1 cellular context compared by ENCODE assay signal in genomic region chr3:183268361-183268760, GRCh38.
TF ChIP-seq lines count a peak whose summit lies in the region.

No MANE protein-coding gene starts in this region.

TF ChIP-seq in GM23338, 12 proteins besides CTCF, POLR2A, EP300 and RAD21:
- no peak for TF ChIP-seq ZNF462 (CRISPR knock-in tag; IDR thresholded peaks at IDR 0.05)
- TF ChIP-seq ZNF114 (CRISPR knock-in tag; IDR thresholded peaks at IDR 0.05) = no peak
- TF ChIP-seq EZH2 (IDR thresholded peaks at IDR 0.05; ENCODE audit: low read depth, unreplicated experiment) = no peak
- no peak for TF ChIP-seq CREB1 (CRISPR knock-in tag; IDR thresholded peaks at IDR 0.05; ENCODE audit: low read depth)
- TF ChIP-seq STAT1 (IDR thresholded peaks at IDR 0.05; ENCODE audit: unreplicated experiment) = no peak
- no peak for TF ChIP-seq ETS1 (IDR thresholded peaks at IDR 0.05)
- no peak for TF ChIP-seq POLR2AphosphoS5 (IDR thresholded peaks at IDR 0.05; ENCODE audit: low read depth)
- no peak for TF ChIP-seq JUNB (IDR thresholded peaks at IDR 0.05; ENCODE audit: unreplicated experiment)
- no peak for TF ChIP-seq ZNF331 (CRISPR knock-in tag; IDR thresholded peaks at IDR 0.05; ENCODE audit: low read depth)
- TF ChIP-seq NANOG (IDR thresholded peaks at IDR 0.05; ENCODE audit: borderline replicate concordance) = no peak; the same call in 1 of the 2 replicates
- no peak for TF ChIP-seq REST (IDR thresholded peaks at IDR 0.05; ENCODE audit: unreplicated experiment)
- no peak for TF ChIP-seq EZH2phosphoT487 (IDR thresholded peaks at IDR 0.05; ENCODE audit: unreplicated experiment)
